ENCODE assay signal across 15 cellular contexts in genomic region chr7:41188163-41189130, GRCh38.
DNase-seq lines count a peak whose midpoint lies in the region; ATAC-seq and TF ChIP-seq lines count a peak whose summit lies in the region.
"Had no signal": no experiment of that assay in that cellular context is flagged by ENCODE, and none has a peak within 500 bp of the region (broad histone marks: within the 10 kb centered on the region; RNA-seq: fewer than 3 reads in every experiment).

No MANE protein-coding gene starts in this region.

- H3K9me3 ChIP-seq in mesodermal cell (ENCODE audit: control insufficient read depth, low read length): no peaks in the 10 kb centered on the region
- H3K9me3 ChIP-seq: psoas muscle, SJCRH30 had no signal

- no peak for ATAC-seq in HG03097 (IDR thresholded peaks at IDR 0.05; ENCODE audit: low FRiP score, unreplicated experiment)
- ATAC-seq: psoas muscle had no signal

- no peak overlapping the region for H3K4me3 ChIP-seq in AG10803 (ENCODE audit: low read length)
- no peak overlapping the region for H3K4me3 ChIP-seq in mesodermal cell (ENCODE audit: extremely low read depth, insufficient read depth, low read length, poor library complexity, severe bottlenecking)
- H3K4me3 ChIP-seq: GM12878, psoas muscle, SJCRH30 had no signal

- POLR2A ChIA-PET in activated CD4-positive, alpha-beta memory T cell treated with anti-CD3 and anti-CD28 coated beads, Interleukin-2, amount 10 ng/mL, durations not matched to agents 7 days and 5 days (lab: Charles Lee): no interaction called here

- peak overlapping the region; percentile 17 for H3K4me3 Mint-ChIP-seq in chondrocyte (ENCODE audit: unreplicated experiment)
- no peak overlapping the region for H3K4me3 Mint-ChIP-seq in activated CD4-positive, alpha-beta memory T cell treated with anti-CD3 and anti-CD28 coated beads, Interleukin-2, amount 10 ng/mL, durations not matched to agents 7 days and 5 days
- H3K4me3 Mint-ChIP-seq: activated naive CD8-positive, alpha-beta T cell; CD4-positive, alpha-beta T cell had no signal

- H3K27me3 Mint-ChIP-seq in chondrocyte (ENCODE audit: low read depth): no peaks in the 10 kb centered on the region
- H3K27me3 Mint-ChIP-seq in activated CD4-positive, alpha-beta memory T cell treated with anti-CD3 and anti-CD28 coated beads, Interleukin-2, amount 10 ng/mL, durations not matched to agents 7 days and 5 days: no peaks in the 10 kb centered on the region
- H3K27me3 Mint-ChIP-seq: activated naive CD8-positive, alpha-beta T cell; CD4-positive, alpha-beta T cell had no signal

- CTCF ChIA-PET in activated CD4-positive, alpha-beta memory T cell treated with anti-CD3 and anti-CD28 coated beads, Interleukin-2, amount 10 ng/mL, durations not matched to agents 7 days and 5 days (lab: Charles Lee): no interaction called here

- H3K4me1 ChIP-seq in mesodermal cell (ENCODE audit: control insufficient read depth, insufficient read depth, low read length, poor library complexity, severe bottlenecking): peaks cover 17% of the 10 kb centered on the region
- H3K4me1 ChIP-seq: psoas muscle had no signal

- peaks cover 54% of the 10 kb centered on the region for H3K4me1 Mint-ChIP-seq in chondrocyte (ENCODE audit: low read depth)
- no peaks in the 10 kb centered on the region for H3K4me1 Mint-ChIP-seq in activated CD4-positive, alpha-beta memory T cell treated with anti-CD3 and anti-CD28 coated beads, Interleukin-2, amount 10 ng/mL, durations not matched to agents 7 days and 5 days

- peaks cover 7% of the 10 kb centered on the region for H3K9me3 Mint-ChIP-seq in chondrocyte (ENCODE audit: low read depth)
- H3K9me3 Mint-ChIP-seq in activated CD4-positive, alpha-beta memory T cell treated with anti-CD3 and anti-CD28 coated beads, Interleukin-2, amount 10 ng/mL, durations not matched to agents 7 days and 5 days: peaks cover 8% of the 10 kb centered on the region
- H3K9me3 Mint-ChIP-seq: CD4-positive, alpha-beta T cell had no signal

- H3K27ac Mint-ChIP-seq in chondrocyte (ENCODE audit: unreplicated experiment): peak overlapping the region; percentile 87
- no peak overlapping the region for H3K27ac Mint-ChIP-seq in activated CD4-positive, alpha-beta memory T cell treated with anti-CD3 and anti-CD28 coated beads, Interleukin-2, amount 10 ng/mL, durations not matched to agents 7 days and 5 days
- H3K27ac Mint-ChIP-seq: activated naive CD8-positive, alpha-beta T cell; CD4-positive, alpha-beta T cell had no signal

- WGBS in mesodermal cell (ENCODE audit: insufficient coverage in 2 of 2), 2 experiments: 84 to 92% methylated on average over 5 of the region's 8 CpGs

- no peak for TF ChIP-seq CTCF in AG10803 (conservative IDR thresholded peaks at IDR 0.05; ENCODE audit: low read length)
- TF ChIP-seq CTCF in chondrocyte (IDR thresholded peaks at IDR 0.05): no peak

- no peaks in the 10 kb centered on the region for H3K36me3 ChIP-seq in mesodermal cell (ENCODE audit: control insufficient read depth, insufficient read depth, low read length)
- H3K36me3 ChIP-seq: SJCRH30 had no signal

- peak overlapping the region; percentile 41 for H3K27ac ChIP-seq in mesodermal cell (ENCODE audit: low read depth, low read length, severe bottlenecking)
- H3K27ac ChIP-seq: psoas muscle, SJCRH30 had no signal

- no peaks in the 10 kb centered on the region for H3K36me3 Mint-ChIP-seq in chondrocyte (ENCODE audit: low read depth)
- H3K36me3 Mint-ChIP-seq in activated CD4-positive, alpha-beta memory T cell treated with anti-CD3 and anti-CD28 coated beads, Interleukin-2, amount 10 ng/mL, durations not matched to agents 7 days and 5 days (ENCODE audit: low read depth): no peaks in the 10 kb centered on the region
- H3K36me3 Mint-ChIP-seq: activated naive CD8-positive, alpha-beta T cell had no signal

- DNase-seq in AG10803 (ENCODE audit: low read depth): peak; percentile 75
- peak; percentile 58 for DNase-seq in LoVo (ENCODE audit: low spot score)
- DNase-seq in chondrocyte (ENCODE audit: low spot score): no peak
- no peak for DNase-seq in 8988T
- no peak for DNase-seq in NCI-H1436 (lab: John Stamatoyannopoulos, UW)
- DNase-seq in activated CD4-positive, alpha-beta memory T cell treated with anti-CD3 and anti-CD28 coated beads, Interleukin-2, amount 10 ng/mL, durations not matched to agents 7 days and 5 days: no peak
- DNase-seq: CD4-positive, alpha-beta T cell; kidney; NCI-H2171; psoas muscle; SJCRH30 had no signal

Comparison
In these comparisons a context has a peak if more than half of its experiments do, and no peak if none do; other contexts are left out.
1. DNase-seq: peak in AG10803 (single experiment) and LoVo (single experiment); none in chondrocyte (single experiment), 8988T (single experiment), NCI-H1436 (single experiment) and activated CD4-positive, alpha-beta memory T cell treated with anti-CD3 and anti-CD28 coated beads, Interleukin-2, amount 10 ng/mL, durations not matched to agents 7 days and 5 days (single experiment).